Comparison of ENCODE assay signal across 8 cellular contexts in genomic region chr18:5895300-5895885, GRCh38. TPM values are rescaled to one million over a fixed set of nuclear protein-coding genes. Genes with fewer than 3 reads are reported as not detected.
DNase-seq lines count a peak whose midpoint lies in the region; ATAC-seq and TF ChIP-seq lines count a peak whose summit lies in the region.

TMEM200C (minus strand) TSS chr18:5895522; CDS start chr18:5892063, 3,459 bp downstream.

- H3K4me1 ChIP-seq in body of pancreas (peaks cover 27% of the 10 kb centered on the region), right lobe of liver (peaks cover 0 to 23% (median 2%) of the 10 kb centered on the region in 4 donors), transverse colon (peaks cover 0 to 14% (median 11%) of the 10 kb centered on the region in 4 donors)

- in situ Hi-C loops in transverse colon (cut with MboI; ENCODE audit: low pct_ligation_motif_present in 1 of 4, low pct_unique_long_range_greater_than_20kb in 1 of 4, low sequenced_read_pairs in 3 of 4): loop anchor here (25.0 kb wide), 3 partner anchors 592 to 992 kb away; no protein-coding TSS in a partner anchor

- ATAC-seq in HG02852 (IDR thresholded peaks at IDR 0.05; ENCODE audit: unreplicated experiment) (peak; percentile 38), body of pancreas (peak; percentile 43), right lobe of liver (peak in 3 of 4 donors; percentile 13 to 48 (median 26)), HG03521 (IDR thresholded peaks at IDR 0.05; ENCODE audit: unreplicated experiment) (no peak), GM19035 (IDR thresholded peaks at IDR 0.05; ENCODE audit: unreplicated experiment) (no peak)

- TF ChIP-seq POLR2A in body of pancreas (IDR thresholded peaks at IDR 0.05): no peak
- TF ChIP-seq POLR2A in right lobe of liver (IDR thresholded peaks at IDR 0.05): no peak
- TF ChIP-seq POLR2A in transverse colon (IDR thresholded peaks at IDR 0.05): no peak

- H3K27ac ChIP-seq in body of pancreas (no peak within 1 kb of the TSS), right lobe of liver (peak within 1 kb of the TSS in 2 of 3 donors; percentile 31 to 47), transverse colon (peak within 1 kb of the TSS; percentile 26 to 61 (median 43))

- H3K4me3 ChIP-seq in body of pancreas (no peak within 1 kb of the TSS), right lobe of liver (peak within 1 kb of the TSS; percentile 33 to 50 (median 40)), transverse colon (peak within 1 kb of the TSS; percentile 26 to 51 (median 31))

- peaks cover 0 to 39% of the 10 kb centered on the region in 2 donors for H3K27me3 ChIP-seq in body of pancreas
- H3K27me3 ChIP-seq in right lobe of liver: peaks cover 0 to 38% of the 10 kb centered on the region in 2 donors
- H3K27me3 ChIP-seq in transverse colon: peaks cover 96% of the 10 kb centered on the region

- WGBS in body of pancreas, 2 donors: 0 to 1% methylated on average over 3 to 74 of the region's 83 CpGs
- no CpG with 5 or more reads among the region's 83 CpGs for WGBS in right lobe of liver (ENCODE audit: insufficient coverage, low coverage, low lambda C conversion rate, missing lambda C conversion rate)
- WGBS in transverse colon (ENCODE audit: low coverage in 1 of 2), 2 donors: 8% methylated on average over 21 of the region's 83 CpGs; no CpG with 5 or more reads in 1 of the 2 donors

- no peaks in the 10 kb centered on the region for H3K36me3 ChIP-seq in body of pancreas (replicated peaks in 1 of 2; ENCODE audit: insufficient read depth in 1 of 2, low read depth in 2 of 2)
- H3K36me3 ChIP-seq in right lobe of liver: no peaks in the 10 kb centered on the region
- H3K36me3 ChIP-seq in transverse colon: no peaks in the 10 kb centered on the region

- no peak for TF ChIP-seq EP300 in transverse colon (IDR thresholded peaks at IDR 0.05; ENCODE audit: low read depth)

- TF ChIP-seq CTCF in body of pancreas (IDR thresholded peaks at IDR 0.05) (no peak), right lobe of liver (IDR thresholded peaks at IDR 0.05) (no peak), transverse colon (IDR thresholded peaks at IDR 0.05) (no peak)

- intact Hi-C loops in body of pancreas (cut with DNase I) (no loop called here), right lobe of liver (cut with DNase I) (no loop called here), transverse colon (cut with DNase I; ENCODE audit: low total_unique reads) (no loop called here)

- H3K9me3 ChIP-seq in body of pancreas (no peaks in the 10 kb centered on the region), right lobe of liver (no peaks in the 10 kb centered on the region), transverse colon (no peaks in the 10 kb centered on the region)

- DNase-seq in GM03348 (ENCODE audit: low spot score): peak; percentile 63
- peak; percentile 13 to 48 (median 30) for DNase-seq in body of pancreas
- peak in 2 of 3 donors; percentile 27 to 46 for DNase-seq in right lobe of liver
- no peak for DNase-seq in transverse colon
- no peak for DNase-seq in SW480 (ENCODE audit: low spot score)

RNA-seq across cellular contexts. Expression of gene TMEM200C, which starts in this region (rescaled TPM):
- total RNA-seq in body of pancreas (under 1 TPM in 1 of 2 donors, not detected in 1; 0.78 TPM), right lobe of liver (1 to 10 TPM in 4 of 6 experiments, under 1 TPM in 2; 0.19 to 1.6 (median 1.1) TPM), transverse colon (1 to 10 TPM in 1 of 4 donors, under 1 TPM in 3; 0.14 to 3.7 (median 0.58) TPM)

Comparison
In these comparisons a context has a peak if more than half of its experiments do, and no peak if none do; other contexts are left out.
1. Peak in DNase-seq and ATAC-seq in body of pancreas; RNA of the gene not detected or under 1 TPM.
2. DNase-seq: peak in GM03348 (single experiment) and right lobe of liver (2 of 3); none in transverse colon (single experiment) and SW480 (single experiment).
3. ATAC-seq: peak in HG02852 (single experiment) and right lobe of liver (3 of 4); none in HG03521 (single experiment) and GM19035 (single experiment).
4. H3K27ac ChIP-seq: peak in right lobe of liver (2 of 3) and transverse colon (4 of 4); none in body of pancreas (0 of 4).
5. H3K4me3 ChIP-seq: peak in right lobe of liver (3 of 3) and transverse colon (4 of 4); none in body of pancreas (0 of 2).